8 cellular contexts compared by ENCODE assay signal in the genomic region with DNA sequence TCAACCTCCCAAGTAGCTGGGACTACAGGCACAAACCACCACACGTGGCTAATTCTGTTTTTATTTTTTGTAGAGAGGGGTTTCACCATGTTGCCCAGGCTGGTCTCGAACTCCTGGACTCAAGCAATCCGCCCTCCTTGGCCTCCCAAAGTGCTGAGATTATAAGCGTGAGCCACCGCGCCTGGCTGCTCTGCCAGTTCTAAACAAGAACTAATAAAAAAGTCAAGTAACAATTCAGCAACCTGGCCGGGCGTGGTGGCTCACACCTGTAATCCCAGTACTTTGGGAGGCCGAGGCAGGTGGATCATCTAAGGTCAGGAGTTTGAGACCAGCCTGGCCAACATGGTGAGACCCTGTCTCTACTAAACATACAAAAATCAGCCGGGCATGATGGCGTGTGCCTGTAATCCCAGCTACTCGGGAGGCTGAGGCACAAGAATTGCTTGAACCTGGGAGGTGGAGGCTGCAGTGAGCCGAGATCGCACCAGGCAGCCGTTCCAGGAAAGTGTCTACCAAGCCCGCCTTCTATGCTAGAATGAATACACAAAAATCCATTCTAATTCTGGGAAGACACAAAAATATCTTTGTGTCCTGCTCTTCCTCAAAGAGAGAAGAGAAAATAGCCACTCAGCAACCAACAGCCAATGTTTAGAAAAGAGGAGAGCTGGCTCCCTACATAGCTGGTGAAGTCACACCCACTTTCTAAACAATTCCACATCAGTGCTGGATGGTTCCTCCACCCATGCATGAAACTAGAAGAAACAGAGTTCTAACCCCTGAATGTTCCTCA. TPM values are rescaled to one million over a fixed set of nuclear protein-coding genes. Genes with fewer than 3 reads are reported as not detected.
A peak's percentile ranks its signal among the peaks of the same experiment; 100 is the strongest.
DNase-seq lines count a peak whose midpoint lies in the region; ATAC-seq and TF ChIP-seq lines count a peak whose summit lies in the region.
"Not testable (repeated sequence)": the region's sequence is repeated elsewhere in the genome, so short reads cannot be mapped to it uniquely, and the experiment has no call there.

No MANE protein-coding gene starts in this region.

- TF ChIP-seq CTCF in adrenal gland (IDR thresholded peaks at IDR 0.05); esophagus muscularis mucosa (IDR thresholded peaks at IDR 0.05); lower lobe of right lung (IDR thresholded peaks at IDR 0.05); gastrocnemius medialis (IDR thresholded peaks at IDR 0.05 in 4 of 5, conservative IDR thresholded peaks at IDR 0.05 in 1 of 5); vagina (IDR thresholded peaks at IDR 0.05): not testable (repeated sequence)

- H3K9me3 ChIP-seq in GM23248 (ENCODE audit: low read depth); adrenal gland (replicated peaks in 1 of 3); esophagus muscularis mucosa; lower lobe of right lung; muscle layer of duodenum (ENCODE audit: control insufficient read depth in 1 of 2, low read length in 2 of 2); gastrocnemius medialis; vagina: not testable (repeated sequence)

- H3K4me3 ChIP-seq in GM23248; adrenal gland; esophagus muscularis mucosa; lower lobe of right lung; muscle layer of duodenum (ENCODE audit: low read depth in 1 of 2, low read length in 2 of 2); gastrocnemius medialis; vagina: not testable (repeated sequence)

- not testable (repeated sequence) for H3K4me2 ChIP-seq in GM23248 (ENCODE audit: unreplicated experiment)

- intact Hi-C loops in adrenal gland (cut with DNase I) = loop anchor here in 1 of 2 donors (10.0 kb wide), 1 partner anchor 57 kb away; no protein-coding TSS in a partner anchor
- intact Hi-C loops in esophagus muscularis mucosa (cut with DNase I); left ventricle myocardium superior (cut with micrococcal nuclease); lower lobe of right lung (cut with DNase I); gastrocnemius medialis (cut with DNase I; ENCODE audit: low total_unique reads); vagina (cut with DNase I): not testable (repeated sequence)

- H4K20me1 ChIP-seq in GM23248 (ENCODE audit: insufficient read depth) = not testable (repeated sequence)

- not testable (repeated sequence) for TF ChIP-seq POLR2A in adrenal gland (IDR thresholded peaks at IDR 0.05); esophagus muscularis mucosa (IDR thresholded peaks at IDR 0.05; ENCODE audit: low read depth); gastrocnemius medialis (IDR thresholded peaks at IDR 0.05); vagina (IDR thresholded peaks at IDR 0.05)

- H3K9ac ChIP-seq in GM23248 = not testable (repeated sequence)

- TF ChIP-seq EP300 in esophagus muscularis mucosa (IDR thresholded peaks at IDR 0.05) = not testable (repeated sequence)

- 79 to 84% methylated on average over 16 of the region's 16 CpGs for WGBS in GM23248 (ENCODE audit: low coverage in 1 of 2, low lambda C conversion rate in 2 of 2, missing lambda C conversion rate in 2 of 2), 2 experiments
- WGBS in adrenal gland, 4 donors = 92 to 98% (median 94%) methylated on average over 14 to 16 of the region's 16 CpGs
- WGBS in esophagus muscularis mucosa = 77% methylated on average over 16 of the region's 16 CpGs

- not testable (repeated sequence) for H3K9me2 ChIP-seq in GM23248 (ENCODE audit: insufficient read depth)

- peak; percentile 6 for ATAC-seq in left ventricle myocardium superior
- ATAC-seq in lower lobe of right lung = not testable (repeated sequence)
- peak; percentile 10 to 13 for ATAC-seq in gastrocnemius medialis

- H3K27me3 ChIP-seq in GM23248 (replicated peaks; ENCODE audit: insufficient read depth); adrenal gland; esophagus muscularis mucosa; lower lobe of right lung (ENCODE audit: low read depth); muscle layer of duodenum (ENCODE audit: low read depth, low read length); gastrocnemius medialis; vagina: not testable (repeated sequence)

- in situ Hi-C loops in GM23248 (cut with MboI) = not testable (repeated sequence)
- in situ Hi-C loops in gastrocnemius medialis (cut with MboI; ENCODE audit: low sequenced_read_pairs in 4 of 4) = loop anchor here in 1 of 4 donors (25.0 kb wide), 1 partner anchor 320 kb away; a partner anchor contains a TSS

- not testable (repeated sequence) for H2AFZ ChIP-seq in GM23248

- H3K36me3 ChIP-seq in GM23248 (ENCODE audit: low read depth) = peaks cover 31% of the 10 kb centered on the region
- peaks cover 0 to 84% of the 10 kb centered on the region in 2 donors for H3K36me3 ChIP-seq in adrenal gland (replicated peaks in 1 of 2)
- peaks cover 12 to 92% (median 84%) of the 10 kb centered on the region in 4 donors for H3K36me3 ChIP-seq in esophagus muscularis mucosa
- H3K36me3 ChIP-seq in lower lobe of right lung = peaks cover 100% of the 10 kb centered on the region
- peaks cover 44 to 48% of the 10 kb centered on the region in 2 donors for H3K36me3 ChIP-seq in muscle layer of duodenum (ENCODE audit: control insufficient read depth in 1 of 2, insufficient read depth in 2 of 2, low read length in 2 of 2)
- peaks cover 0 to 82% of the 10 kb centered on the region in 2 donors for H3K36me3 ChIP-seq in gastrocnemius medialis
- H3K36me3 ChIP-seq in vagina = peaks cover under 1 to 88% of the 10 kb centered on the region in 2 donors

- not testable (repeated sequence) for DNase-seq in GM23248; esophagus muscularis mucosa (ENCODE audit: extremely low spot score); left ventricle myocardium superior; lower lobe of right lung; gastrocnemius medialis; vagina (ENCODE audit: extremely low spot score in 2 of 2)
- DNase-seq in adrenal gland = peak in 1 of 7 donors; percentile 43

- H3K79me2 ChIP-seq in GM23248 (ENCODE audit: insufficient read depth) = not testable (repeated sequence)

- H3K27ac ChIP-seq in GM23248 (0 out of 2 replicates have a peak overlapping the region, but pooled peaks have one; percentile 3), adrenal gland (peak overlapping the region in 3 of 5 donors; percentile 6 to 60 (median 59)), esophagus muscularis mucosa (replicated peaks in 1 of 4) (peak overlapping the region; percentile 68 to 84 (median 71)), lower lobe of right lung (peak overlapping the region; percentile 31), muscle layer of duodenum (ENCODE audit: low read length) (peak overlapping the region; percentile 21), gastrocnemius medialis (peak overlapping the region; percentile 56 to 81 (median 61)), vagina (peak overlapping the region; percentile 30)

- H3F3A ChIP-seq in GM23248 (ENCODE audit: insufficient read depth) = not testable (repeated sequence)

- not testable (repeated sequence) for H3K4me1 ChIP-seq in GM23248 (ENCODE audit: insufficient read depth); vagina
- H3K4me1 ChIP-seq in adrenal gland (replicated peaks in 1 of 2) = peaks cover 5 to 14% of the 10 kb centered on the region in 2 donors
- H3K4me1 ChIP-seq in esophagus muscularis mucosa = peaks cover 13 to 33% (median 33%) of the 10 kb centered on the region in 4 donors
- H3K4me1 ChIP-seq in lower lobe of right lung = peaks cover 17% of the 10 kb centered on the region
- peaks cover 0 to 24% of the 10 kb centered on the region in 2 donors for H3K4me1 ChIP-seq in muscle layer of duodenum (ENCODE audit: control insufficient read depth in 1 of 2, insufficient read depth in 2 of 2, low read length in 2 of 2)
- H3K4me1 ChIP-seq in gastrocnemius medialis = peaks cover 22 to 31% of the 10 kb centered on the region in 2 donors

RNA-seq across cellular contexts. Expression of a gene that starts 19.4 kb away (rescaled TPM):
- 58.7 and 69.4 TPM in 2 replicates for total RNA-seq in GM23248 (2014; rRNA removed; shearing (Covaris generic))
- 54.5 and 56.9 TPM in 2 replicates for polyA plus RNA-seq in GM23248 (2016; fragmentation: Nextera tagmentation; extraction: Ambion mirVana)
- 10 to 100 TPM; 39.2 to 64.8 (median 44.6) TPM for total RNA-seq in adrenal gland
- polyA plus RNA-seq in adrenal gland = 10 to 100 TPM in 2 of 3 donors, 1 to 10 TPM in 1; 8.9 to 34.9 (median 14.0) TPM
- total RNA-seq in esophagus muscularis mucosa = 10 to 100 TPM; 16.2 to 43.1 (median 36.1) TPM
- 29.3 TPM for total RNA-seq in left ventricle myocardium superior
- total RNA-seq in lower lobe of right lung = 39.2 TPM
- total RNA-seq in gastrocnemius medialis = 10 to 100 TPM; 24.7 to 49.7 (median 43.0) TPM
- 28.0 TPM for total RNA-seq in vagina

RNA-seq across cellular contexts. Expression of a gene that starts 19.7 kb away (rescaled TPM):
- total RNA-seq in GM23248 (2014; rRNA removed; shearing (Covaris generic)) = 26.9 and 37.1 TPM in 2 replicates
- polyA plus RNA-seq in GM23248 (2016; fragmentation: Nextera tagmentation; extraction: Ambion mirVana) = 36.6 and 38.4 TPM in 2 replicates
- 10 to 100 TPM; 16.6 to 44.6 (median 20.7) TPM for total RNA-seq in adrenal gland
- polyA plus RNA-seq in adrenal gland = 10 to 100 TPM; 46.4 to 64.0 (median 51.1) TPM
- 10 to 100 TPM in 3 of 4 donors, 1 to 10 TPM in 1; 10.0 to 26.2 (median 16.9) TPM for total RNA-seq in esophagus muscularis mucosa
- 10.2 TPM for total RNA-seq in left ventricle myocardium superior
- 16.4 TPM for total RNA-seq in lower lobe of right lung
- total RNA-seq in gastrocnemius medialis = 10 to 100 TPM; 19.2 to 28.8 (median 26.7) TPM
- total RNA-seq in vagina = 19.2 TPM

RNA-seq across cellular contexts. Expression of a gene that starts 21.9 kb away (rescaled TPM):
- total RNA-seq in GM23248 (2014; rRNA removed; shearing (Covaris generic)) = 63.7 and 69.9 TPM in 2 replicates
- 45.4 and 49.4 TPM in 2 replicates for polyA plus RNA-seq in GM23248 (2016; fragmentation: Nextera tagmentation; extraction: Ambion mirVana)
- 100 to 1,000 TPM; 105 to 167 (median 117) TPM for total RNA-seq in adrenal gland
- polyA plus RNA-seq in adrenal gland = 100 to 1,000 TPM in 2 of 3 donors, 10 to 100 TPM in 1; 82.3 to 278 (median 245) TPM
- total RNA-seq in esophagus muscularis mucosa = 100 to 1,000 TPM; 132 to 268 (median 170) TPM
- total RNA-seq in left ventricle myocardium superior = 56.3 TPM
- 125 TPM for total RNA-seq in lower lobe of right lung
- 100 to 1,000 TPM; 156 to 293 (median 197) TPM for total RNA-seq in gastrocnemius medialis
- total RNA-seq in vagina = 157 TPM

RNA-seq across cellular contexts. Expression of a gene that starts 56.6 kb away (rescaled TPM):
- 0.11 and 0.51 TPM in 2 replicates for total RNA-seq in GM23248 (2014; rRNA removed; shearing (Covaris generic))
- polyA plus RNA-seq in GM23248 (2016; fragmentation: Nextera tagmentation; extraction: Ambion mirVana) = 0.18 and 0.24 TPM in 2 replicates
- total RNA-seq in adrenal gland = 10 to 100 TPM in 1 of 8 donors, 1 to 10 TPM in 7; 1.3 to 11.3 (median 4.6) TPM
- 1 to 10 TPM; 3.3 to 4.9 (median 4.8) TPM for polyA plus RNA-seq in adrenal gland
- total RNA-seq in esophagus muscularis mucosa = 1 to 10 TPM in 1 of 4 donors, under 1 TPM in 3; 0.13 to 1.6 (median 0.66) TPM
- total RNA-seq in left ventricle myocardium superior = 0.20 TPM
- total RNA-seq in lower lobe of right lung = 0.30 TPM
- total RNA-seq in gastrocnemius medialis = under 1 TPM; 0.17 to 0.61 (median 0.32) TPM
- 4.2 TPM for total RNA-seq in vagina

Comparison
In these comparisons a context has a peak if more than half of its experiments do, and no peak if none do; other contexts are left out.
1. H3K27ac ChIP-seq: peak in every context shown above with its lines; median percentile 71 in esophagus muscularis mucosa; 61 in gastrocnemius medialis; 59 in adrenal gland; 31 in lower lobe of right lung; 30 in vagina; 21 in muscle layer of duodenum; 3 in GM23248.